15 cellular contexts compared by ENCODE assay signal in the genomic region with DNA sequence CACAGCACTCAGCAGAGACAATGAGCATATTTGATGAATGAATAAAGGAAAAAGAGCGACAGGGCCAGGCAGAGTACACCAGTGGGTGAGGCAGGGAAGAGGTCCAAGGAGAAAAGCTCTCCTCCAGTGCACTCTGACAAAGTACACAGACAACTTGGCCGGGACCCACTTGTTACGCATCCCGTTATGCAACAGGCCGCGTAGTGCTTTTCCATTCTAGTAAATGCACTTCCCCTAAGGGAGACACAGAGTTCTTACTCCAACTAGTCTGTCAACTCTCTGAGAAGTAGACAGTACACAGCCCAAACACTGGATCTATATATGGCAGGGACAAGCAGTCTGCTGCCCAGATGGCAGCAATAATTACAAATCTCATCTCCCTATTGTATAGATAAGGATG. TPM values are rescaled to one million over a fixed set of nuclear protein-coding genes. Genes with fewer than 3 reads are reported as not detected.
DNase-seq lines count a peak whose midpoint lies in the region; ATAC-seq and TF ChIP-seq lines count a peak whose summit lies in the region.
"Had no signal": no experiment of that assay in that cellular context is flagged by ENCODE, and none has a peak within 500 bp of the region (broad histone marks: within the 10 kb centered on the region; RNA-seq: fewer than 3 reads in every experiment).

No MANE protein-coding gene starts in this region.

- H3K27ac ChIP-seq in esophagus squamous epithelium = peak overlapping the region in 3 of 4 donors; percentile 10 to 68 (median 67)
- no peak overlapping the region for H3K27ac ChIP-seq in liver (ENCODE audit: low read depth in 1 of 2, low read length in 2 of 2)
- peak overlapping the region; percentile 77 for H3K27ac ChIP-seq in skeletal muscle tissue (ENCODE audit: low read depth, low read length)

- ATAC-seq in GM19328 (IDR thresholded peaks at IDR 0.05; ENCODE audit: unreplicated experiment) = no peak
- ATAC-seq in GM21619 (IDR thresholded peaks at IDR 0.05; ENCODE audit: unreplicated experiment) = no peak
- ATAC-seq in natural killer cell = no peak

- CTCF ChIA-PET in Calu3 (lab: Charles Lee) = interaction anchor here (1.6 to 2.4 kb wide), 2 partner anchors 21 to 24 kb away, joined by 5 to 12 read pairs; no protein-coding TSS in a partner anchor

- H3K9ac ChIP-seq in liver (ENCODE audit: low read depth in 1 of 2, low read length in 2 of 2) = no peak overlapping the region
- no peak overlapping the region for H3K9ac ChIP-seq in skeletal muscle tissue (ENCODE audit: low read depth in 1 of 3, low read length in 3 of 3)

- WGBS in esophagus squamous epithelium, 2 donors = 70 to 75% methylated on average over 4 to 6 of the region's 6 CpGs
- 43% methylated on average over 6 of the region's 6 CpGs for WGBS in liver

- peak overlapping the region; percentile 97 for H3K27ac Mint-ChIP-seq in Calu3 (ENCODE audit: unreplicated experiment)
- no peak overlapping the region for H3K27ac Mint-ChIP-seq in natural killer cell
- H3K27ac Mint-ChIP-seq: CD4-positive, CD25-positive, alpha-beta regulatory T cell; progenitor cell of endocrine pancreas had no signal

- no TSS peak for BruUV-seq in Calu3 (replicated peaks; lab: Mats Ljungman, UMichigan)

- no peaks in the 10 kb centered on the region for H3K9me3 Mint-ChIP-seq in Calu3 (ENCODE audit: low read depth, unreplicated experiment)
- H3K9me3 Mint-ChIP-seq in natural killer cell = no peaks in the 10 kb centered on the region

- no peaks in the 10 kb centered on the region for H3K9me3 ChIP-seq in esophagus squamous epithelium
- H3K9me3 ChIP-seq in liver (ENCODE audit: control insufficient read depth in 4 of 4, low read length in 3 of 4) = no peaks in the 10 kb centered on the region
- H3K9me3 ChIP-seq in skeletal muscle tissue (ENCODE audit: control insufficient read depth in 3 of 3, low read length in 3 of 3) = no peaks in the 10 kb centered on the region

- H3K36me3 ChIP-seq in esophagus squamous epithelium (peaks cover 0 to 21% (median 0%) of the 10 kb centered on the region in 3 donors), liver (ENCODE audit: control insufficient read depth in 4 of 4, insufficient read depth in 3 of 4, low read depth in 1 of 4, low read length in 3 of 4) (no peaks in the 10 kb centered on the region), skeletal muscle tissue (ENCODE audit: control insufficient read depth in 3 of 3, insufficient read depth in 3 of 3, low read length in 3 of 3) (peaks cover 0 to 17% (median 16%) of the 10 kb centered on the region in 3 donors)

- H3K27me3 ChIP-seq in esophagus squamous epithelium (no peaks in the 10 kb centered on the region), liver (ENCODE audit: control insufficient read depth in 4 of 4, insufficient read depth in 4 of 4, low read length in 3 of 4) (no peaks in the 10 kb centered on the region), skeletal muscle tissue (ENCODE audit: control insufficient read depth in 3 of 3, insufficient read depth in 3 of 3, low read length in 3 of 3) (no peaks in the 10 kb centered on the region)

- no peak for TF ChIP-seq POLR2A in esophagus squamous epithelium (IDR thresholded peaks at IDR 0.05)

- H3K4me3 ChIP-seq in esophagus squamous epithelium (no peak overlapping the region), liver (ENCODE audit: low read depth in 1 of 3, low read length in 3 of 3) (no peak overlapping the region), skeletal muscle tissue (ENCODE audit: low read length in 3 of 3) (no peak overlapping the region)
- H3K4me3 ChIP-seq: PC-9 had no signal

- no peak for DNase-seq in Calu3
- DNase-seq in esophagus squamous epithelium (lab: John Stamatoyannopoulos, UW) = no peak
- no peak for DNase-seq in activated naive CD4-positive, alpha-beta T cell treated with Interleukin-2 at 50 U/mL for 16 hours
- DNase-seq in natural killer cell = no peak
- DNase-seq: activated CD4-positive, alpha-beta T cell treated with anti-CD3 and anti-CD28 coated beads, Interleukin-2, amount 50 U/mL, for 48 hours; CD4-positive, CD25-positive, alpha-beta regulatory T cell; cerebellar nuclear complex; HCEC 1CT; PC-9; trophoblast cell had no signal

- H3K4me1 ChIP-seq in esophagus squamous epithelium (peaks cover 0 to 11% (median 6%) of the 10 kb centered on the region in 3 donors), liver (ENCODE audit: control insufficient read depth in 4 of 4, insufficient read depth in 4 of 4, low read length in 3 of 4) (peaks cover 0 to 14% (median 9%) of the 10 kb centered on the region in 4 donors), skeletal muscle tissue (ENCODE audit: control insufficient read depth in 3 of 3, insufficient read depth in 3 of 3, low read length in 3 of 3) (peaks cover 11 to 20% (median 17%) of the 10 kb centered on the region in 3 donors)

- peaks cover 47% of the 10 kb centered on the region for H3K4me1 Mint-ChIP-seq in Calu3 (ENCODE audit: low read depth, unreplicated experiment)
- H3K4me1 Mint-ChIP-seq in natural killer cell = no peaks in the 10 kb centered on the region
- H3K4me1 Mint-ChIP-seq: CD4-positive, CD25-positive, alpha-beta regulatory T cell had no signal

- H3K27me3 Mint-ChIP-seq in Calu3 (ENCODE audit: unreplicated experiment) (no peaks in the 10 kb centered on the region), natural killer cell (ENCODE audit: low read depth in 2 of 2) (peaks cover 13 to 29% of the 10 kb centered on the region in 2 donors)
- H3K27me3 Mint-ChIP-seq: progenitor cell of endocrine pancreas had no signal

- no peak for TF ChIP-seq CTCF in Calu3 (IDR thresholded peaks at IDR 0.05; ENCODE audit: unreplicated experiment)
- TF ChIP-seq CTCF in esophagus squamous epithelium (IDR thresholded peaks at IDR 0.05) = no peak
- no peak for TF ChIP-seq CTCF in liver (IDR thresholded peaks at IDR 0.05; ENCODE audit: low read depth, low read length, missing input control)
- TF ChIP-seq CTCF in natural killer cell (IDR thresholded peaks at IDR 0.05) = no peak

- no peak for TF ChIP-seq RAD21 in liver (IDR thresholded peaks at IDR 0.05)

- intact Hi-C loops in Calu3 (cut with micrococcal nuclease; ENCODE audit: unreplicated experiment) (no loop called here), esophagus squamous epithelium (cut with DNase I) (no loop called here), natural killer cell (cut with micrococcal nuclease) (no loop called here)

- H3K4me3 Mint-ChIP-seq in Calu3 (ENCODE audit: low read depth, unreplicated experiment) (no peak overlapping the region), natural killer cell (no peak overlapping the region)
- H3K4me3 Mint-ChIP-seq: CD4-positive, CD25-positive, alpha-beta regulatory T cell had no signal

- H3K36me3 Mint-ChIP-seq in Calu3 (ENCODE audit: insufficient read depth, unreplicated experiment) (peaks cover 20% of the 10 kb centered on the region), natural killer cell (no peaks in the 10 kb centered on the region)
- H3K36me3 Mint-ChIP-seq: CD4-positive, CD25-positive, alpha-beta regulatory T cell had no signal

TF ChIP-seq in liver, 16 proteins besides CTCF, POLR2A, EP300 and RAD21 (continues in another document):
- no peak for TF ChIP-seq ZBTB33 (IDR thresholded peaks at IDR 0.05)
- TF ChIP-seq, protein P1, sequence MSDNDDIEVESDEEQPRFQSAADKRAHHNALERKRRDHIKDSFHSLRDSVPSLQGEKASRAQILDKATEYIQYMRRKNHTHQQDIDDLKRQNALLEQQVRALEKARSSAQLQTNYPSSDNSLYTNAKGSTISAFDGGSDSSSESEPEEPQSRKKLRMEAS (IDR thresholded peaks at IDR 0.05) = no peak
- TF ChIP-seq RXRA (IDR thresholded peaks at IDR 0.05) = peak in 1 of 2 donors; percentile 50
- peak; percentile 49 for TF ChIP-seq FOXA2 (IDR thresholded peaks at IDR 0.05)

RNA-seq across cellular contexts. Expression of gene LARP6, which starts 18.5 kb away (rescaled TPM):
- 30.4 and 30.8 TPM in 2 replicates for total RNA-seq in Calu3 (2022)
- total RNA-seq in esophagus squamous epithelium = 10 to 100 TPM in 1 of 4 donors, 1 to 10 TPM in 2, under 1 TPM in 1; 0.30 to 18.7 (median 2.8) TPM
- 1 to 10 TPM in 1 of 2 donors, under 1 TPM in 1; 0.89 to 1.2 TPM for total RNA-seq in liver
- 1 to 10 TPM; 1.8 to 2.9 TPM for polyA plus RNA-seq in liver
- total RNA-seq in skeletal muscle tissue = 7.3 TPM
- not detected for total RNA-seq in natural killer cell
- total RNA-seq: CD4-positive, CD25-positive, alpha-beta regulatory T cell had no signal
- polyA plus RNA-seq: CD4-positive, CD25-positive, alpha-beta regulatory T cell had no signal

RNA-seq across cellular contexts. Expression of gene THAP10, which starts 56.8 kb away (rescaled TPM):
- total RNA-seq in Calu3 (2022) (11.8 and 13.7 TPM in 2 replicates), esophagus squamous epithelium (1 to 10 TPM; 1.5 to 3.0 (median 2.3) TPM), liver (under 1 TPM; 0.42 to 0.70 TPM), skeletal muscle tissue (5.2 TPM), natural killer cell (not detected)
- polyA plus RNA-seq in liver = under 1 TPM; 0.76 to 0.87 TPM
- total RNA-seq: CD4-positive, CD25-positive, alpha-beta regulatory T cell had no signal
- polyA plus RNA-seq: CD4-positive, CD25-positive, alpha-beta regulatory T cell had no signal

RNA-seq across cellular contexts. Expression of gene LRRC49, which starts 57.2 kb away (rescaled TPM):
- total RNA-seq in Calu3 (2022) (5.8 and 6.3 TPM in 2 replicates), esophagus squamous epithelium (1 to 10 TPM in 3 of 4 donors, under 1 TPM in 1; 0.34 to 5.5 (median 4.8) TPM), liver (1 to 10 TPM in 1 of 2 donors, under 1 TPM in 1; 0.33 to 1.1 TPM), skeletal muscle tissue (11.0 TPM), natural killer cell (under 1 TPM in 2 of 3 donors, not detected in 1; 0.14 to 0.38 TPM)
- under 1 TPM; 0.20 to 0.29 TPM for polyA plus RNA-seq in liver
- total RNA-seq: CD4-positive, CD25-positive, alpha-beta regulatory T cell had no signal

Comparison
In these comparisons a context has a peak if more than half of its experiments do, and no peak if none do; other contexts are left out.
1. H3K27ac ChIP-seq: peak in esophagus squamous epithelium (3 of 4) and skeletal muscle tissue (single experiment); none in liver (0 of 2).